ENCODE assay signal across 1 cellular context in genomic region chr5:55187370-55187769, GRCh38.
A peak's percentile ranks its signal among the peaks of the same experiment; 100 is the strongest.
TF ChIP-seq lines count a peak whose summit lies in the region.

No MANE protein-coding gene starts in this region.

TF ChIP-seq in HEK293, 187 proteins besides CTCF, POLR2A, EP300 and RAD21 (continued from another document):
- TF ChIP-seq PRDM10 (tag by site-specific recombination; IDR thresholded peaks at IDR 0.05), result peak; percentile 85
- no peak for TF ChIP-seq ZNF221 (tag by site-specific recombination; IDR thresholded peaks at IDR 0.05; ENCODE audit: borderline replicate concordance)
- TF ChIP-seq ZBTB17 (tag by site-specific recombination; IDR thresholded peaks at IDR 0.05), result peak; percentile 74
- peak; percentile 60 for TF ChIP-seq ZEB2 (tag by site-specific recombination; IDR thresholded peaks at IDR 0.05)
- no peak for TF ChIP-seq ZNF521 (tag by site-specific recombination; IDR thresholded peaks at IDR 0.05)
- peak; percentile 73; the same call in 1 of the 2 replicates for TF ChIP-seq ZNF362 (tag by site-specific recombination; IDR thresholded peaks at IDR 0.05)
